ENCODE assay signal across 23 cellular contexts in genomic region chr7:22125436-22125835, GRCh38.
DNase-seq lines count a peak whose midpoint lies in the region; ATAC-seq, FAIRE-seq and TF ChIP-seq lines count a peak whose summit lies in the region.
"Had no signal": no experiment of that assay in that cellular context is flagged by ENCODE, and none has a peak within 500 bp of the region (broad histone marks: within the 10 kb centered on the region; RNA-seq: fewer than 3 reads in every experiment).

No MANE protein-coding gene starts in this region.

- H3K4me1 ChIP-seq in heart right ventricle (peaks cover 0 to 74% (median 39%) of the 10 kb centered on the region in 9 donors), parathyroid adenoma (peaks cover 93% of the 10 kb centered on the region)

- no peak for TF ChIP-seq POLR2A in GM12891 (IDR thresholded peaks at IDR 0.05; ENCODE audit: low read depth, low read length)

- DNase-seq in heart right ventricle (no peak), Right ventricle myocardium superior (no peak), NCI-H510A (lab: John Stamatoyannopoulos, UW) (peak; percentile 24), dorsolateral prefrontal cortex (no peak), GM12891 (ENCODE audit: insufficient read length, low spot score) (no peak)
- DNase-seq: AML-193; CD4-positive, alpha-beta memory T cell; DMS153; DND-41; EL; GOT3; H7; HFFc6; KBM-7 had no signal

- H3K27me3 ChIP-seq in heart right ventricle: peaks cover 0 to 8% (median 0%) of the 10 kb centered on the region in 7 donors
- H3K27me3 ChIP-seq in dorsolateral prefrontal cortex: no peaks in the 10 kb centered on the region
- no peaks in the 10 kb centered on the region for H3K27me3 ChIP-seq in parathyroid adenoma (ENCODE audit: control insufficient read depth, insufficient read depth, low read length)

- H3K36me3 ChIP-seq in heart right ventricle (peaks cover 0 to 59% (median 9%) of the 10 kb centered on the region in 9 donors), parathyroid adenoma (ENCODE audit: control insufficient read depth, insufficient read depth, low read length) (no peaks in the 10 kb centered on the region)

- intact Hi-C loops in heart right ventricle (cut with DNase I) (no loop called here), Right ventricle myocardium superior (cut with DNase I) (no loop called here), dorsolateral prefrontal cortex (cut with DNase I) (no loop called here)

- no peak overlapping the region for H3K9ac ChIP-seq in parathyroid adenoma

- FAIRE-seq in GM12891 (lab: Jason Lieb, UNC): no peak
- FAIRE-seq: A204.1, GM12878, GM18507, HepG2 had no signal

- no peak overlapping the region for H2AFZ ChIP-seq in parathyroid adenoma

- WGBS in heart right ventricle, 2 donors: 75 to 79% methylated on average over 6 of the region's 6 CpGs

- H3K9me3 ChIP-seq in heart right ventricle: no peaks in the 10 kb centered on the region
- H3K9me3 ChIP-seq in parathyroid adenoma (ENCODE audit: control insufficient read depth, low read length): no peaks in the 10 kb centered on the region

- H3K4me3 ChIP-seq in heart right ventricle: no peak overlapping the region
- H3K4me3 ChIP-seq in dorsolateral prefrontal cortex: no peak overlapping the region
- H3K4me3 ChIP-seq in parathyroid adenoma (ENCODE audit: low read depth, low read length): no peak overlapping the region
- H3K4me3 ChIP-seq: GM12878 had no signal

- no peaks in the 10 kb centered on the region for H3K79me2 ChIP-seq in parathyroid adenoma

- ATAC-seq in heart right ventricle (no peak), Right ventricle myocardium superior (ENCODE audit: poor library complexity) (no peak), GM21381 (IDR thresholded peaks at IDR 0.05; ENCODE audit: unreplicated experiment) (no peak), GM18517 (IDR thresholded peaks at IDR 0.05; ENCODE audit: unreplicated experiment) (no peak)
- ATAC-seq: GM12878, HCT116, HepG2 had no signal

- peak overlapping the region in 6 of 10 donors; percentile 15 to 79 (median 72) for H3K27ac ChIP-seq in heart right ventricle
- H3K27ac ChIP-seq in dorsolateral prefrontal cortex: peak overlapping the region in 39 of 59 donors; percentile 1 to 100 (median 42)
- H3K27ac ChIP-seq in parathyroid adenoma: peak overlapping the region; percentile 73
- H3K27ac ChIP-seq: C4-2B had no signal

- H3K4me2 ChIP-seq in parathyroid adenoma (ENCODE audit: low read length): no peak overlapping the region

- no peak for TF ChIP-seq CTCF in heart right ventricle (IDR thresholded peaks at IDR 0.05)
- no peak for TF ChIP-seq CTCF in dorsolateral prefrontal cortex (IDR thresholded peaks at IDR 0.05 in 54 of 56, conservative IDR thresholded peaks at IDR 0.05 in 2 of 56; ENCODE audit: low read depth in 1 of 56, partially characterized antibody in 56 of 56)
- TF ChIP-seq CTCF in parathyroid adenoma (IDR thresholded peaks at IDR 0.05): no peak

TF ChIP-seq in GM12891, 5 proteins besides CTCF, POLR2A, EP300 and RAD21:
- no peak for TF ChIP-seq SPI1 (IDR thresholded peaks at IDR 0.05; ENCODE audit: low read depth, low read length)
- no peak for TF ChIP-seq PAX5 (IDR thresholded peaks at IDR 0.05; ENCODE audit: insufficient read depth, low read length, severe bottlenecking)
- no peak for TF ChIP-seq TAF1 (IDR thresholded peaks at IDR 0.05; ENCODE audit: low read depth, low read length)
- TF ChIP-seq POLR2AphosphoS5 (IDR thresholded peaks at IDR 0.05; ENCODE audit: low read depth, low read length): no peak
- no peak for TF ChIP-seq POU2F2 (IDR thresholded peaks at IDR 0.05; ENCODE audit: low read depth, low read length)
